Comparison of ENCODE assay signal across 25 cellular contexts in the genomic region with DNA sequence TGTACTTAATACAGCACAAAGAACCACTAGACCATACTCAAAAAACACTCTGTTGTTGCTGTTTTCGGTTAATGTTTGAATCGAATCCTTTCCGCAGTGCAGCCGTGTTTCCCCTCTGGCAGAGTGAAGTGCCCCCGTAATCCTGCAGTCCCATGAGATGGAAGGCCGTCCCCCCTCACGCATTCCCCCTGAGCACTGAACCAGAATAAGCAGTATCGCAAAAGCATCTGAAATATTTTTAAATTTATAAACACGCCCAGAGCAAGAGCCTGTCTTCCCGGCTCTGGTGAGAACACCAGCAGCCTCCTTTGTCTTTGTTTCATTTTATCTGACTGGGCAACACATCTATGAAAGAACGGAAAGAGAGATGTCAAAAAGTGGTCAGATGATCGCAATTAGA.
A peak's percentile ranks its signal among the peaks of the same experiment; 100 is the strongest.
DNase-seq lines count a peak whose midpoint lies in the region; ATAC-seq and TF ChIP-seq lines count a peak whose summit lies in the region.
"Had no signal": no experiment of that assay in that cellular context is flagged by ENCODE, and none has a peak within 500 bp of the region (broad histone marks: within the 10 kb centered on the region; RNA-seq: fewer than 3 reads in every experiment).

No MANE protein-coding gene starts in this region.

- H3K27me3 Mint-ChIP-seq in brain: no peaks in the 10 kb centered on the region
- H3K27me3 Mint-ChIP-seq: activated naive CD4-positive, alpha-beta T cell treated with anti-CD3 and anti-CD28 coated beads, Interleukin-2, amount 10 ng/mL, durations not matched to agents 7 days and 5 days had no signal

- no peak for TF ChIP-seq CTCF in brain (conservative IDR thresholded peaks at IDR 0.05)

- H3K36me3 Mint-ChIP-seq in brain: no peaks in the 10 kb centered on the region
- H3K36me3 Mint-ChIP-seq: activated naive CD4-positive, alpha-beta T cell treated with anti-CD3 and anti-CD28 coated beads, Interleukin-2, amount 10 ng/mL, durations not matched to agents 7 days and 5 days; CD8-positive, alpha-beta T cell; natural killer cell treated with Interleukin-12 subunit alpha and Interleukin-12 subunit beta and Interleukin-15 and Interleukin-18, amount 100 ng/mL, for 72 hours had no signal

- DNase-seq in DMS114 treated with DMSO at 0.1 percent for 48 hours (lab: John Stamatoyannopoulos, UW; ENCODE audit: unreplicated experiment): peak; percentile 87
- peak; percentile 78 for DNase-seq in kidney glomerular epithelial cell (lab: John Stamatoyannopoulos, UW)
- DNase-seq in renal cortical epithelial cell (ENCODE audit: low read depth): peak; percentile 77
- no peak for DNase-seq in NCI-H524 (lab: John Stamatoyannopoulos, UW)
- DNase-seq in DMS53 (lab: John Stamatoyannopoulos, UW): no peak
- DNase-seq: activated CD4-positive, alpha-beta T cell treated with anti-CD3 and anti-CD28 coated beads, Interleukin-2, amount 50 U/mL, for 48 hours; activated CD8-positive, alpha-beta memory T cell treated with anti-CD3 and anti-CD28 coated beads, Interleukin-2, amount 50 U/mL, for 4 hours; activated naive CD4-positive, alpha-beta T cell treated with anti-CD3 and anti-CD28 coated beads, Interleukin-2, amount 10 ng/mL, durations not matched to agents 7 days and 5 days; amygdala; CD8-positive, alpha-beta T cell; DMS 273 treated with DMSO at 0.1 percent for 48 hours; glutamatergic neuron; lower lobe of right lung; mucosa of descending colon; NCI-H2029; NCI-H226; NCI-H748 treated with DMSO at 0.1 percent for 48 hours; stimulated activated naive CD8-positive, alpha-beta T cell treated with anti-CD3 and anti-CD28 coated beads, Interleukin-15, Interleukin-2, amounts not matched to agents 100 U/mL and 50 U/mL, for 24 hours had no signal

- peak overlapping the region in 4 of 5 experiments; percentile 9 to 90 (median 40) for H3K27ac Mint-ChIP-seq in brain
- H3K27ac Mint-ChIP-seq: activated naive CD4-positive, alpha-beta T cell treated with anti-CD3 and anti-CD28 coated beads, Interleukin-2, amount 10 ng/mL, durations not matched to agents 7 days and 5 days; B cell; CD8-positive, alpha-beta T cell; natural killer cell treated with Interleukin-12 subunit alpha and Interleukin-12 subunit beta and Interleukin-15 and Interleukin-18, amount 100 ng/mL, for 72 hours had no signal

- H3K4me1 Mint-ChIP-seq in brain: peaks cover 15% of the 10 kb centered on the region
- H3K4me1 Mint-ChIP-seq: activated naive CD4-positive, alpha-beta T cell treated with anti-CD3 and anti-CD28 coated beads, Interleukin-2, amount 10 ng/mL, durations not matched to agents 7 days and 5 days; B cell; central memory CD8-positive, alpha-beta T cell had no signal

- peak overlapping the region in 4 of 5 experiments; percentile 1 to 62 (median 12) for H3K4me3 Mint-ChIP-seq in brain
- H3K4me3 Mint-ChIP-seq: activated naive CD4-positive, alpha-beta T cell treated with anti-CD3 and anti-CD28 coated beads, Interleukin-2, amount 10 ng/mL, durations not matched to agents 7 days and 5 days; B cell; CD8-positive, alpha-beta T cell; central memory CD8-positive, alpha-beta T cell; natural killer cell treated with Interleukin-12 subunit alpha and Interleukin-12 subunit beta and Interleukin-15 and Interleukin-18, amount 100 ng/mL, for 72 hours had no signal

- H3K9me3 Mint-ChIP-seq in brain: no peaks in the 10 kb centered on the region
- H3K9me3 Mint-ChIP-seq: activated naive CD4-positive, alpha-beta T cell treated with anti-CD3 and anti-CD28 coated beads, Interleukin-2, amount 10 ng/mL, durations not matched to agents 7 days and 5 days; CD8-positive, alpha-beta T cell; central memory CD8-positive, alpha-beta T cell; natural killer cell treated with Interleukin-12 subunit alpha and Interleukin-12 subunit beta and Interleukin-15 and Interleukin-18, amount 100 ng/mL, for 72 hours had no signal

- no peak for ATAC-seq in GM19467 (IDR thresholded peaks at IDR 0.05; ENCODE audit: unreplicated experiment)
- ATAC-seq in GM18519 (IDR thresholded peaks at IDR 0.05; ENCODE audit: low FRiP score, unreplicated experiment): no peak
- ATAC-seq: A549; CD8-positive, alpha-beta T cell; mucosa of descending colon; natural killer cell treated with Interleukin-12 subunit alpha and Interleukin-12 subunit beta and Interleukin-15 and Interleukin-18, amount 100 ng/mL, for 72 hours; stimulated activated naive CD8-positive, alpha-beta T cell treated with anti-CD3 and anti-CD28 coated beads, Interleukin-15, Interleukin-2, amounts not matched to agents 100 U/mL and 50 U/mL, for 24 hours had no signal

Comparison
In these comparisons a context has a peak if more than half of its experiments do, and no peak if none do; other contexts are left out.
1. DNase-seq: peak in DMS114 treated with DMSO at 0.1 percent for 48 hours (single experiment), kidney glomerular epithelial cell (single experiment) and renal cortical epithelial cell (single experiment); none in NCI-H524 (0 of 2) and DMS53 (single experiment).